ENCODE assay signal across 8 cellular contexts in genomic region chr15:85582076-85582718, GRCh38.
DNase-seq lines count a peak whose midpoint lies in the region; ATAC-seq and TF ChIP-seq lines count a peak whose summit lies in the region.

No MANE protein-coding gene starts in this region.

- peak overlapping the region; percentile 68 for H3K4me3 ChIP-seq in thoracic aorta
- H3K4me3 ChIP-seq in HAP-1: no peak overlapping the region

- H3K4me3 Mint-ChIP-seq in activated T-helper 1 cell treated with anti-CD3 and anti-CD28 coated beads, Interleukin-12 subunit alpha, Interleukin-12 subunit beta, Interleukin-2, Interleukin-4 antibody, amounts not matched to agents 30 ng/mL and 10 ng/mL and 1 ng/mL, durations not matched to agents 14 hours and 24 hours and 36 hours: peak overlapping the region; percentile 84

- no peaks in the 10 kb centered on the region for H3K27me3 Mint-ChIP-seq in activated T-helper 1 cell treated with anti-CD3 and anti-CD28 coated beads, Interleukin-12 subunit alpha, Interleukin-12 subunit beta, Interleukin-2, Interleukin-4 antibody, amounts not matched to agents 30 ng/mL and 10 ng/mL and 1 ng/mL, durations not matched to agents 14 hours and 24 hours and 36 hours (ENCODE audit: insufficient read depth)

- peaks cover 82% of the 10 kb centered on the region for H3K4me1 Mint-ChIP-seq in activated T-helper 1 cell treated with anti-CD3 and anti-CD28 coated beads, Interleukin-12 subunit alpha, Interleukin-12 subunit beta, Interleukin-2, Interleukin-4 antibody, amounts not matched to agents 30 ng/mL and 10 ng/mL and 1 ng/mL, durations not matched to agents 14 hours and 24 hours and 36 hours (ENCODE audit: low read depth)

- DNase-seq in NCI-H524 (lab: John Stamatoyannopoulos, UW) (peak; percentile 55 to 59), NCI-H524 treated with DMSO at 0.1 percent for 48 hours (lab: John Stamatoyannopoulos, UW) (no peak), left ventricle myocardium superior (no peak), thoracic aorta (ENCODE audit: low spot score) (no peak), HAP-1 (ENCODE audit: low spot score in 2 of 2) (no peak)
- no peak for DNase-seq in activated T-helper 1 cell treated with anti-CD3 and anti-CD28 coated beads, Interleukin-12 subunit alpha, Interleukin-12 subunit beta, Interleukin-2, Interleukin-4 antibody, amounts not matched to agents 30 ng/mL and 10 ng/mL and 1 ng/mL, durations not matched to agents 14 hours and 24 hours and 36 hours (ENCODE audit: low spot score)

- no peaks in the 10 kb centered on the region for H3K9me3 Mint-ChIP-seq in activated T-helper 1 cell treated with anti-CD3 and anti-CD28 coated beads, Interleukin-12 subunit alpha, Interleukin-12 subunit beta, Interleukin-2, Interleukin-4 antibody, amounts not matched to agents 30 ng/mL and 10 ng/mL and 1 ng/mL, durations not matched to agents 14 hours and 24 hours and 36 hours

- H3K36me3 ChIP-seq in thoracic aorta (no peaks in the 10 kb centered on the region), HAP-1 (replicated peaks) (peaks cover 29% of the 10 kb centered on the region)

- ATAC-seq in HG03103 (IDR thresholded peaks at IDR 0.05; ENCODE audit: low read depth, unreplicated experiment): peak; percentile 24
- peak; percentile 25 for ATAC-seq in left ventricle myocardium superior
- peak; percentile 19 for ATAC-seq in thoracic aorta (ENCODE audit: insufficient number of reproducible peaks, low FRiP score, low read depth)
- no peak for ATAC-seq in HG03520 (IDR thresholded peaks at IDR 0.05; ENCODE audit: unreplicated experiment)

- H3K27me3 ChIP-seq in thoracic aorta (replicated peaks; ENCODE audit: insufficient read depth): no peaks in the 10 kb centered on the region
- no peaks in the 10 kb centered on the region for H3K27me3 ChIP-seq in HAP-1 (ENCODE audit: low read depth)

- no peak for TF ChIP-seq CTCF in thoracic aorta (IDR thresholded peaks at IDR 0.05)

- peak overlapping the region; percentile 78 to 89 for H3K27ac ChIP-seq in thoracic aorta

- in situ Hi-C loops in HAP-1 (cut with MboI; ENCODE audit: low sequenced_read_pairs): no loop called here

- H3K9me3 ChIP-seq in thoracic aorta: no peaks in the 10 kb centered on the region
- no peaks in the 10 kb centered on the region; the same call in 1 of the 2 replicates for H3K9me3 ChIP-seq in HAP-1

- H3K36me3 Mint-ChIP-seq in activated T-helper 1 cell treated with anti-CD3 and anti-CD28 coated beads, Interleukin-12 subunit alpha, Interleukin-12 subunit beta, Interleukin-2, Interleukin-4 antibody, amounts not matched to agents 30 ng/mL and 10 ng/mL and 1 ng/mL, durations not matched to agents 14 hours and 24 hours and 36 hours (ENCODE audit: low read depth): peaks cover 32% of the 10 kb centered on the region

- intact Hi-C loops in activated T-helper 1 cell treated with anti-CD3 and anti-CD28 coated beads, Interleukin-12 subunit alpha, Interleukin-12 subunit beta, Interleukin-2, Interleukin-4 antibody, amounts not matched to agents 30 ng/mL and 10 ng/mL and 1 ng/mL, durations not matched to agents 14 hours and 24 hours and 36 hours (cut with micrococcal nuclease): loop anchor here (1.0 to 10.0 kb wide), 10 partner anchors 14 to 287 kb away; no protein-coding TSS in a partner anchor
- intact Hi-C loops in left ventricle myocardium superior (cut with micrococcal nuclease): no loop called here

- H3K4me1 ChIP-seq in thoracic aorta (ENCODE audit: control insufficient read depth in 1 of 2, low read depth in 2 of 2) (peaks cover 15 to 70% of the 10 kb centered on the region in 2 donors), HAP-1 (peaks cover 23% of the 10 kb centered on the region)

- peak overlapping the region; percentile 95 for H3K27ac Mint-ChIP-seq in activated T-helper 1 cell treated with anti-CD3 and anti-CD28 coated beads, Interleukin-12 subunit alpha, Interleukin-12 subunit beta, Interleukin-2, Interleukin-4 antibody, amounts not matched to agents 30 ng/mL and 10 ng/mL and 1 ng/mL, durations not matched to agents 14 hours and 24 hours and 36 hours

Comparison
In these comparisons a context has a peak if more than half of its experiments do, and no peak if none do; other contexts are left out.
1. DNase-seq: peak in NCI-H524 (2 of 2); none in NCI-H524 treated with DMSO at 0.1 percent for 48 hours (single experiment), activated T-helper 1 cell treated with anti-CD3 and anti-CD28 coated beads, Interleukin-12 subunit alpha, Interleukin-12 subunit beta, Interleukin-2, Interleukin-4 antibody, amounts not matched to agents 30 ng/mL and 10 ng/mL and 1 ng/mL, durations not matched to agents 14 hours and 24 hours and 36 hours (single experiment), left ventricle myocardium superior (single experiment), thoracic aorta (single experiment) and HAP-1 (0 of 2).